ENCODE assay signal across 1 cellular context in the genomic region with DNA sequence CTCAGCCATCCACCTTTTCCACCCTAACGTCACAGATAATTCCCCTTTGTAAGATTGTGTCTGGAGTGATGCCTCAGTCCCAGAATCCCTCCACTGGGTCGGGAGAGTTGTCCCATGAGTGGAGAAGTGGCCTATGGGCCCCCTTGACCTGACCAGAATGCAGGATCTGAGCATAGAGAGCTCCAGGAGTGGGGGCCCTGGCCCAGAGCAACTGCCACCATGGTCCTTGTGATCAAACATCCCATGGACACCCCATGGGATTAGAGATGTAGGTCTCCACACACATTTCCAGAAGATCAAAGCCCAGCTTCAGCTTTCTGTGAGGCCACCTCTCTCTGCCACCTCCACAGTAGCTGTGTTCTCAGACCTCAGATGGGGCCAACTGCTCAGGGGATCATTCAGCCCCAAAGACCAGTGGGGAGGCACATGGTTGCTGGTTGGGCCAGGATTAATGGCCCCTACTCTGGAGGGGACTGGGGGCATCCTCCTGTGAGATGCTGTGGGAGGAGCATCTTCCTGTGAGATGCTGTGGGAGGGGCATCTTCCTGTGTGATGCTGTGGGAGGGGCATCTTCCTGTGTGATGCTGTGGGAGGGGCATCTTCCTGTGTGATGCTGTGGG.
TF ChIP-seq lines count a peak whose summit lies in the region.

No MANE protein-coding gene starts in this region.

TF ChIP-seq in WTC11, 78 proteins besides CTCF, POLR2A, EP300 and RAD21 (continued from another document):
- no peak for TF ChIP-seq STAT6 (CRISPR knock-in tag; conservative IDR thresholded peaks at IDR 0.05; ENCODE audit: low read depth)
- TF ChIP-seq, protein P1, sequence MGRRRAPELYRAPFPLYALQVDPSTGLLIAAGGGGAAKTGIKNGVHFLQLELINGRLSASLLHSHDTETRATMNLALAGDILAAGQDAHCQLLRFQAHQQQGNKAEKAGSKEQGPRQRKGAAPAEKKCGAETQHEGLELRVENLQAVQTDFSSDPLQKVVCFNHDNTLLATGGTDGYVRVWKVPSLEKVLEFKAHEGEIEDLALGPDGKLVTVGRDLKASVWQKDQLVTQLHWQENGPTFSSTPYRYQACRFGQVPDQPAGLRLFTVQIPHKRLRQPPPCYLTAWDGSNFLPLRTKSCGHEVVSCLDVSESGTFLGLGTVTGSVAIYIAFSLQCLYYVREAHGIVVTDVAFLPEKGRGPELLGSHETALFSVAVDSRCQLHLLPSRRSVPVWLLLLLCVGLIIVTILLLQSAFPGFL (CRISPR knock-in tag; IDR thresholded peaks at IDR 0.05; ENCODE audit: borderline replicate concordance) = no peak
- TF ChIP-seq NFYB (CRISPR knock-in tag; conservative IDR thresholded peaks at IDR 0.05; ENCODE audit: low read depth) = no peak
- no peak for TF ChIP-seq E2F1 (CRISPR knock-in tag; IDR thresholded peaks at IDR 0.05)
- TF ChIP-seq OVOL2 (CRISPR knock-in tag; IDR thresholded peaks at IDR 0.05; ENCODE audit: borderline replicate concordance) = no peak
- TF ChIP-seq ZNF121 (CRISPR knock-in tag; IDR thresholded peaks at IDR 0.05) = no peak
- TF ChIP-seq SOX15 (CRISPR knock-in tag; IDR thresholded peaks at IDR 0.05) = no peak
- no peak for TF ChIP-seq GABPB1 (CRISPR knock-in tag; IDR thresholded peaks at IDR 0.05)
- TF ChIP-seq, protein P2, sequence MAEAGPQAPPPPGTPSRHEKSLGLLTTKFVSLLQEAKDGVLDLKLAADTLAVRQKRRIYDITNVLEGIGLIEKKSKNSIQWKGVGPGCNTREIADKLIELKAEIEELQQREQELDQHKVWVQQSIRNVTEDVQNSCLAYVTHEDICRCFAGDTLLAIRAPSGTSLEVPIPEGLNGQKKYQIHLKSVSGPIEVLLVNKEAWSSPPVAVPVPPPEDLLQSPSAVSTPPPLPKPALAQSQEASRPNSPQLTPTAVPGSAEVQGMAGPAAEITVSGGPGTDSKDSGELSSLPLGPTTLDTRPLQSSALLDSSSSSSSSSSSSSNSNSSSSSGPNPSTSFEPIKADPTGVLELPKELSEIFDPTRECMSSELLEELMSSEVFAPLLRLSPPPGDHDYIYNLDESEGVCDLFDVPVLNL (CRISPR knock-in tag; IDR thresholded peaks at IDR 0.05; ENCODE audit: borderline replicate concordance, low read depth) = no peak
- no peak for TF ChIP-seq CREB1 (CRISPR knock-in tag; IDR thresholded peaks at IDR 0.05)
- TF ChIP-seq ZNF416 (CRISPR knock-in tag; IDR thresholded peaks at IDR 0.05) = no peak
- TF ChIP-seq TCF7 (CRISPR knock-in tag; IDR thresholded peaks at IDR 0.05; ENCODE audit: low read depth) = no peak
- no peak for TF ChIP-seq TP53 (CRISPR knock-in tag; IDR thresholded peaks at IDR 0.05)
- TF ChIP-seq JUN (CRISPR knock-in tag; IDR thresholded peaks at IDR 0.05) = no peak
- TF ChIP-seq E2F5 (CRISPR knock-in tag; IDR thresholded peaks at IDR 0.05) = no peak
- no peak for TF ChIP-seq TEAD4 (CRISPR knock-in tag; IDR thresholded peaks at IDR 0.05)
- TF ChIP-seq ZNF317 (CRISPR knock-in tag; IDR thresholded peaks at IDR 0.05; ENCODE audit: borderline replicate concordance, low read depth) = no peak
